ENCODE assay signal across 12 cellular contexts in the genomic region with DNA sequence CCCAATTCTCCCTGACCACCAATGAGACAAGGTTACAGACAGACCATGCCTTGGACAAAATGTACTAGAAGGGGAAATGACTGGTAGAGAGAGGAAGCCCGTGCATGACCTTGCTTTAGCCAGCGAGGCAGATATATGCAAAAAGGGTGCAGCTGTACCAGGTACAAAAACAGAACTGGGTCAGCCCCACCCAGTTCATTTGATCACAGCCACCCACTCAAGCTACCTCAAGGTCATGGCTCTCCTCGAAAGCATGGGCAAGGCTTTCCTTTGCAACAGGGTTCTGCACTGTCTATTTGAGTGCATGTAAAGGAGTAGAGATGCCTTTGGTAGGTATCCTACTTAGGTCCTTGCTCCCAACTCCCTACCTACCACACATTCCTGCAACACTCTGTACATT. TPM values are rescaled to one million over a fixed set of nuclear protein-coding genes. Genes with fewer than 3 reads are reported as not detected.
DNase-seq lines count a peak whose midpoint lies in the region; ATAC-seq and TF ChIP-seq lines count a peak whose summit lies in the region.
"Had no signal": no experiment of that assay in that cellular context is flagged by ENCODE, and none has a peak within 500 bp of the region (broad histone marks: within the 10 kb centered on the region; RNA-seq: fewer than 3 reads in every experiment).

No MANE protein-coding gene starts in this region.

- DNase-seq in CD4-positive, CD25-positive, alpha-beta regulatory T cell = no peak
- DNase-seq in fibroblast of pulmonary artery (ENCODE audit: low read depth) (peak; percentile 20), SK-N-SH (no peak), NCI-H524 (lab: John Stamatoyannopoulos, UW) (no peak), epidermal melanocyte (ENCODE audit: insufficient read length, low spot score) (no peak)
- no peak for DNase-seq in activated CD4-positive, alpha-beta T cell treated with anti-CD3 and anti-CD28 coated beads for 1 hour
- DNase-seq: activated CD4-positive, CD25-positive, alpha-beta regulatory T cell treated with anti-CD3 and anti-CD28 coated beads, Interleukin-2, amount 50 U/mL, for 72 hours; H7; NCI-H1930 had no signal

- H3K36me3 ChIP-seq in CD4-positive, CD25-positive, alpha-beta regulatory T cell (ENCODE audit: control insufficient read depth, insufficient read depth, low read length) = no peaks in the 10 kb centered on the region
- peaks cover 8 to 9% of the 10 kb centered on the region in 2 experiments for H3K36me3 ChIP-seq in SK-N-SH (replicated peaks in 1 of 2; ENCODE audit: control insufficient read depth in 1 of 2, insufficient read depth in 2 of 2, low read length in 1 of 2)
- H3K36me3 ChIP-seq: cardiac muscle cell had no signal

- H3F3A ChIP-seq in SK-N-SH (replicated peaks; ENCODE audit: insufficient read depth) = peaks cover 5% of the 10 kb centered on the region

- H3K79me2 ChIP-seq in SK-N-SH (ENCODE audit: insufficient read depth) = peaks cover 34% of the 10 kb centered on the region

- no peaks in the 10 kb centered on the region for H3K4me1 ChIP-seq in CD4-positive, CD25-positive, alpha-beta regulatory T cell (ENCODE audit: control insufficient read depth, insufficient read depth, low read length, poor library complexity, severe bottlenecking)
- no peaks in the 10 kb centered on the region; a peak in 2 of 4 replicates for H3K4me1 ChIP-seq in SK-N-SH (ENCODE audit: control insufficient read depth in 1 of 2, insufficient read depth in 2 of 2, low read depth in 1 of 2, low read length in 1 of 2)

- no peak overlapping the region for H3K4me3 Mint-ChIP-seq in CD4-positive, CD25-positive, alpha-beta regulatory T cell

- H3K4me1 Mint-ChIP-seq in CD4-positive, CD25-positive, alpha-beta regulatory T cell = no peaks in the 10 kb centered on the region

- H3K9me2 ChIP-seq in SK-N-SH = no peaks in the 10 kb centered on the region

- H3K4me3 ChIP-seq in CD4-positive, CD25-positive, alpha-beta regulatory T cell (ENCODE audit: low read depth, low read length) = no peak overlapping the region
- H3K4me3 ChIP-seq in fibroblast of pulmonary artery (replicated peaks; ENCODE audit: low read depth, low read length) (no peak overlapping the region), SK-N-SH (ENCODE audit: low read depth in 2 of 2, low read length in 1 of 2) (no peak overlapping the region)
- H3K4me3 ChIP-seq: cardiac muscle cell had no signal

- TF ChIP-seq CTCF in fibroblast of pulmonary artery (IDR thresholded peaks at IDR 0.05; ENCODE audit: low read length, missing control alignments) (no peak), SK-N-SH (IDR thresholded peaks at IDR 0.05) (no peak)

- 81% methylated on average over 3 of the region's 3 CpGs for WGBS in SK-N-SH (ENCODE audit: low lambda C conversion rate)

- peak; percentile 37 to 52 for ATAC-seq in CD4-positive, CD25-positive, alpha-beta regulatory T cell (ENCODE audit: low read depth in 2 of 2)
- ATAC-seq in GM19468 (IDR thresholded peaks at IDR 0.05; ENCODE audit: extremely low read depth, unreplicated experiment) (peak; percentile 45), HG03378 (IDR thresholded peaks at IDR 0.05; ENCODE audit: unreplicated experiment) (peak; percentile 92)

- H3K27ac ChIP-seq in CD4-positive, CD25-positive, alpha-beta regulatory T cell (ENCODE audit: insufficient read depth, low read length, poor library complexity, severe bottlenecking) = no peak overlapping the region
- H3K27ac ChIP-seq in SK-N-SH (ENCODE audit: low read depth in 2 of 2, low read length in 1 of 2) = no peak overlapping the region
- H3K27ac ChIP-seq: cardiac muscle cell had no signal

- H3K27me3 ChIP-seq in CD4-positive, CD25-positive, alpha-beta regulatory T cell (ENCODE audit: control insufficient read depth, insufficient read depth, low read length) = no peaks in the 10 kb centered on the region
- no peaks in the 10 kb centered on the region for H3K27me3 ChIP-seq in SK-N-SH (ENCODE audit: insufficient read depth)

- no peaks in the 10 kb centered on the region for H3K9me3 ChIP-seq in CD4-positive, CD25-positive, alpha-beta regulatory T cell (ENCODE audit: control insufficient read depth in 2 of 2, low read length in 2 of 2)
- H3K9me3 ChIP-seq in SK-N-SH = no peaks in the 10 kb centered on the region

- H3K9me3 Mint-ChIP-seq in CD4-positive, CD25-positive, alpha-beta regulatory T cell = peaks cover 0 to 8% (median 1%) of the 10 kb centered on the region in 7 donors

- H3K9ac ChIP-seq in SK-N-SH = no peak overlapping the region

- no peak for TF ChIP-seq RAD21 in SK-N-SH (IDR thresholded peaks at IDR 0.05; ENCODE audit: low read length)

- H3K4me2 ChIP-seq in SK-N-SH = no peak overlapping the region

- TF ChIP-seq EP300 in SK-N-SH (IDR thresholded peaks at IDR 0.05; ENCODE audit: borderline replicate concordance in 1 of 2, low read depth in 1 of 2, low read length in 1 of 2) = no peak

- H2AFZ ChIP-seq in SK-N-SH (ENCODE audit: low read depth) = no peak overlapping the region

- CTCF ChIA-PET in SK-N-SH (lab: Yijun Ruan, JAX) = no interaction called here

- POLR2A ChIA-PET in SK-N-SH (lab: Yijun Ruan, JAX) = no interaction called here

- H3K27me3 Mint-ChIP-seq in CD4-positive, CD25-positive, alpha-beta regulatory T cell = no peaks in the 10 kb centered on the region

- 0 out of 2 replicates have a peak, but pooled peaks cover 5% of the 10 kb centered on the region for H4K20me1 ChIP-seq in SK-N-SH (ENCODE audit: insufficient read depth)

- H3K36me3 Mint-ChIP-seq in CD4-positive, CD25-positive, alpha-beta regulatory T cell = no peaks in the 10 kb centered on the region

- no peak overlapping the region for H3K27ac Mint-ChIP-seq in CD4-positive, CD25-positive, alpha-beta regulatory T cell

TF ChIP-seq in SK-N-SH, 30 proteins besides CTCF, POLR2A, EP300 and RAD21:
- no peak for TF ChIP-seq POLR2AphosphoS5 (IDR thresholded peaks at IDR 0.05; ENCODE audit: low read depth, low read length)

RNA-seq across cellular contexts. Expression of a gene that starts 33.3 kb away (rescaled TPM):
- 0.74 TPM for total RNA-seq in CD4-positive, CD25-positive, alpha-beta regulatory T cell
- 1 to 10 TPM in 1 of 4 donors, under 1 TPM in 2, not detected in 1; 0.03 to 5.5 (median 0.11) TPM for polyA plus RNA-seq in CD4-positive, CD25-positive, alpha-beta regulatory T cell
- polyA plus RNA-seq in SK-N-SH (2012; rRNA removed) = 33.0 and 34.8 TPM in 2 replicates
- polyA plus RNA-seq in SK-N-SH (2012; cell fraction: cytosol; rRNA removed) = 24.3 and 29.9 TPM in 2 replicates
- 24.9 and 32.3 TPM in 2 replicates for polyA plus RNA-seq in SK-N-SH (2012; cell fraction: nucleus; rRNA removed)
